Comparison of ENCODE assay signal across 27 cellular contexts in genomic region chr12:104438134-104438533, GRCh38.
"Had no signal": no experiment of that assay in that cellular context is flagged by ENCODE, and none has a peak within 500 bp of the region (broad histone marks: within the 10 kb centered on the region; RNA-seq: fewer than 3 reads in every experiment).

No MANE protein-coding gene starts in this region.

- ATAC-seq: natural killer cell; right lobe of liver; stimulated activated memory B cell treated with anti-CD40 and anti-IgM and Interleukin-4, amounts not matched to agents 10 μg/mL and 1 μg/mL and 100 μg/mL, for 72 hours; stimulated activated naive CD8-positive, alpha-beta T cell treated with anti-CD3 and anti-CD28 coated beads, Interleukin-15, Interleukin-2, amounts not matched to agents 100 U/mL and 50 U/mL, for 24 hours had no signal

- H3K4me2 ChIP-seq: hepatocyte, smooth muscle cell had no signal

- H3K4me3 Mint-ChIP-seq: mesothelial cell of epicardium; naive B cell; natural killer cell; nephron progenitor cell; stimulated activated memory B cell treated with anti-CD40 and anti-IgM and Interleukin-4, amounts not matched to agents 10 μg/mL and 1 μg/mL and 100 μg/mL, for 72 hours had no signal

- H3K36me3 ChIP-seq: left ventricle myocardium inferior, right atrium auricular region, right lobe of liver, stomach, thyroid gland, transverse colon, upper lobe of left lung, vagina had no signal

- H3K27ac ChIP-seq: hepatocyte, left ventricle myocardium inferior, parathyroid adenoma, right atrium auricular region, right lobe of liver, stomach, testis, thyroid gland, transverse colon, upper lobe of left lung, vagina had no signal

- H3K4me3 ChIP-seq: hepatocyte, left ventricle myocardium inferior, lung, right atrium auricular region, right lobe of liver, smooth muscle cell, stomach, testis, thyroid gland, transverse colon, upper lobe of left lung, vagina had no signal

- H3K9me3 Mint-ChIP-seq: mesothelial cell of epicardium; natural killer cell; nephron progenitor cell; stimulated activated memory B cell treated with anti-CD40 and anti-IgM and Interleukin-4, amounts not matched to agents 10 μg/mL and 1 μg/mL and 100 μg/mL, for 72 hours had no signal

- H2AFZ ChIP-seq: hepatocyte, parathyroid adenoma had no signal

- H3K79me2 ChIP-seq: hepatocyte, parathyroid adenoma had no signal

- H3K4me1 ChIP-seq: left ventricle myocardium inferior, parathyroid adenoma, right atrium auricular region, right lobe of liver, testis, thyroid gland, transverse colon, upper lobe of left lung, vagina had no signal

- DNase-seq: islet precursor cell; left ventricle myocardium inferior; mesendoderm; naive B cell; natural killer cell; nephron progenitor cell; nucleus accumbens; right lobe of liver; stimulated activated CD4-positive, alpha-beta T cell treated with anti-CD3 and anti-CD28 coated beads, Interleukin-1b, Interleukin-23, amount 100 ng/mL, for 48 hours; stimulated activated CD4-positive, alpha-beta T cell treated with anti-CD3 and anti-CD28 coated beads, Interleukin-2, amount 100 ng/mL, for 48 hours; stimulated activated CD4-positive, alpha-beta T cell treated with anti-CD3 and anti-CD28 coated beads, Interleukin-4, amount 100 ng/mL, for 4 hours; stimulated activated CD8-positive, alpha-beta memory T cell treated with anti-CD3 and anti-CD28 coated beads, Interleukin-4, amount 100 ng/mL, for 48 hours; stimulated activated naive CD8-positive, alpha-beta T cell treated with anti-CD3 and anti-CD28 coated beads, Interleukin-15, Interleukin-2, amounts not matched to agents 100 U/mL and 50 U/mL, for 24 hours; stomach; testis; thyroid gland; transverse colon; upper lobe of left lung had no signal

- H3K9ac ChIP-seq: parathyroid adenoma had no signal

- H3K27ac Mint-ChIP-seq: mesothelial cell of epicardium; natural killer cell; nephron progenitor cell; progenitor cell of endocrine pancreas; stimulated activated memory B cell treated with anti-CD40 and anti-IgM and Interleukin-4, amounts not matched to agents 10 μg/mL and 1 μg/mL and 100 μg/mL, for 72 hours had no signal

- H3K27me3 Mint-ChIP-seq: stimulated activated memory B cell treated with anti-CD40 and anti-IgM and Interleukin-4, amounts not matched to agents 10 μg/mL and 1 μg/mL and 100 μg/mL, for 72 hours had no signal

- H3K27me3 ChIP-seq: hepatocyte, right atrium auricular region, right lobe of liver, stomach, testis, thyroid gland, transverse colon, upper lobe of left lung, vagina had no signal

- H3K36me3 Mint-ChIP-seq: mesothelial cell of epicardium; natural killer cell; stimulated activated memory B cell treated with anti-CD40 and anti-IgM and Interleukin-4, amounts not matched to agents 10 μg/mL and 1 μg/mL and 100 μg/mL, for 72 hours had no signal

- H3K9me3 ChIP-seq: left ventricle myocardium inferior, right atrium auricular region, right lobe of liver, stomach, testis, thyroid gland, transverse colon, upper lobe of left lung, vagina had no signal
